ENCODE assay signal across 36 cellular contexts in genomic region chr7:106397994-106398393, GRCh38.
"Had no signal": no experiment of that assay in that cellular context is flagged by ENCODE, and none has a peak within 500 bp of the region (broad histone marks: within the 10 kb centered on the region; RNA-seq: fewer than 3 reads in every experiment).

No MANE protein-coding gene starts in this region.

- H3K4me3 Mint-ChIP-seq: activated B cell treated with CpG ODN at 0.5 μM for 24 hours; activated CD4-positive, alpha-beta memory T cell treated with anti-CD3 and anti-CD28 coated beads for 36 hours; activated CD4-positive, alpha-beta T cell treated with anti-CD3 and anti-CD28 coated beads, Interleukin-2, amount 10 ng/mL, durations not matched to agents 24 days and 14 days; activated CD8-positive, alpha-beta T cell treated with anti-CD3 and anti-CD28 coated beads for 36 hours; activated naive CD4-positive, alpha-beta T cell treated with anti-CD3 and anti-CD28 coated beads for 36 hours; activated naive CD8-positive, alpha-beta T cell treated with anti-CD3 and anti-CD28 coated beads for 36 hours; activated T-cell treated with anti-CD3 and anti-CD28 coated beads, Interleukin-2, amount 50 U/mL, for 4 hours; activated T-cell treated with anti-CD3 and anti-CD28 coated beads, Interleukin-2, amount 50 U/mL, for 72 hours; activated T-helper 1 cell treated with anti-CD3 and anti-CD28 coated beads, Interleukin-12 subunit alpha, Interleukin-12 subunit beta, Interleukin-2, Interleukin-4 antibody, amounts not matched to agents 30 ng/mL and 10 ng/mL and 1 ng/mL, durations not matched to agents 14 hours and 24 hours and 36 hours; activated T-helper 17 cell treated with anti-CD3 and anti-CD28 coated beads, Interleukin-2, amount 50 U/mL, for 72 hours; T-helper 1 cell treated with Interleukin-12 subunit alpha and Interleukin-12 subunit beta and Interleukin-4 antibody, amounts not matched to agents 30 μg/mL and 1 μg/mL, for 36 hours; T-helper 2 cell treated with Interferon-gamma antibody and Interleukin-4, amounts not matched to agents 5 μg/mL and 100 μg/mL, for 36 hours had no signal

- H3K4me3 ChIP-seq: adrenal gland, body of pancreas, breast epithelium had no signal

- FAIRE-seq: astrocyte, TTC549 had no signal

- H3K4me1 ChIP-seq: adrenal gland, body of pancreas, breast epithelium had no signal

- H3K27ac Mint-ChIP-seq: activated B cell treated with CpG ODN at 0.5 μM for 24 hours; activated CD4-positive, alpha-beta memory T cell treated with anti-CD3 and anti-CD28 coated beads for 36 hours; activated CD4-positive, alpha-beta T cell treated with anti-CD3 and anti-CD28 coated beads, Interleukin-2, amount 10 ng/mL, durations not matched to agents 24 days and 14 days; activated CD8-positive, alpha-beta T cell treated with anti-CD3 and anti-CD28 coated beads for 36 hours; activated naive CD4-positive, alpha-beta T cell treated with anti-CD3 and anti-CD28 coated beads for 36 hours; activated naive CD8-positive, alpha-beta T cell treated with anti-CD3 and anti-CD28 coated beads for 36 hours; activated T-cell treated with anti-CD3 and anti-CD28 coated beads, Interleukin-2, amount 50 U/mL, for 72 hours; activated T-helper 1 cell treated with anti-CD3 and anti-CD28 coated beads, Interleukin-12 subunit alpha, Interleukin-12 subunit beta, Interleukin-2, Interleukin-4 antibody, amounts not matched to agents 30 ng/mL and 10 ng/mL and 1 ng/mL, durations not matched to agents 14 hours and 24 hours and 36 hours; activated T-helper 17 cell treated with anti-CD3 and anti-CD28 coated beads, Interleukin-2, amount 50 U/mL, for 72 hours; T-helper 1 cell treated with Interleukin-12 subunit alpha and Interleukin-12 subunit beta and Interleukin-4 antibody, amounts not matched to agents 30 μg/mL and 1 μg/mL, for 36 hours; T-helper 2 cell treated with Interferon-gamma antibody and Interleukin-4, amounts not matched to agents 5 μg/mL and 100 μg/mL, for 36 hours had no signal

- H3K27ac ChIP-seq: adrenal gland, body of pancreas, brain microvascular endothelial cell, breast epithelium, VCaP had no signal

- ATAC-seq: activated CD8-positive, alpha-beta T cell treated with anti-CD3 and anti-CD28 coated beads for 36 hours; activated T-cell treated with anti-CD3 and anti-CD28 coated beads, Interleukin-2, amount 50 U/mL, for 4 hours; activated T-cell treated with anti-CD3 and anti-CD28 coated beads, Interleukin-2, amount 50 U/mL, for 72 hours; activated T-helper 17 cell treated with anti-CD3 and anti-CD28 coated beads, Interleukin-2, amount 50 U/mL, for 72 hours; body of pancreas had no signal

- H3K9me3 Mint-ChIP-seq: activated B cell treated with CpG ODN at 0.5 μM for 24 hours; activated CD4-positive, alpha-beta memory T cell treated with anti-CD3 and anti-CD28 coated beads for 36 hours; activated T-cell treated with anti-CD3 and anti-CD28 coated beads, Interleukin-2, amount 50 U/mL, for 4 hours; activated T-helper 17 cell treated with anti-CD3 and anti-CD28 coated beads, Interleukin-2, amount 50 U/mL, for 72 hours; T-helper 2 cell treated with Interferon-gamma antibody and Interleukin-4, amounts not matched to agents 5 μg/mL and 100 μg/mL, for 36 hours had no signal

- H3K9me3 ChIP-seq: adrenal gland, body of pancreas, breast epithelium had no signal

- H3K36me3 ChIP-seq: adrenal gland, brain microvascular endothelial cell, breast epithelium had no signal

- H3K4me1 Mint-ChIP-seq: activated B cell treated with CpG ODN at 0.5 μM for 24 hours; activated CD4-positive, alpha-beta T cell treated with anti-CD3 and anti-CD28 coated beads, Interleukin-2, amount 10 ng/mL, durations not matched to agents 24 days and 14 days had no signal

- H3K36me3 Mint-ChIP-seq: activated CD4-positive, alpha-beta memory T cell treated with anti-CD3 and anti-CD28 coated beads for 36 hours had no signal

- H3K27me3 ChIP-seq: adrenal gland, body of pancreas, brain microvascular endothelial cell, breast epithelium had no signal

- DNase-seq: activated B cell treated with CpG ODN at 0.5 μM for 24 hours; activated CD4-positive, alpha-beta memory T cell treated with anti-CD3 and anti-CD28 coated beads for 36 hours; activated CD4-positive, alpha-beta T cell treated with anti-CD3 and anti-CD28 coated beads for 4 hours; activated CD4-positive, alpha-beta T cell treated with anti-CD3 and anti-CD28 coated beads, Interleukin-2, amount 10 ng/mL, durations not matched to agents 24 days and 14 days; activated CD4-positive, alpha-beta T cell treated with anti-CD3 and anti-CD28 coated beads, Interleukin-2, amount 50 U/mL, for 1 hour; activated CD4-positive, alpha-beta T cell treated with anti-CD3 and anti-CD28 coated beads, Interleukin-2, amount 50 U/mL, for 4 hours; activated CD4-positive, CD25-positive, alpha-beta regulatory T cell treated with anti-CD3 and anti-CD28 coated beads, Interleukin-2, amount 50 U/mL, for 72 hours; activated CD8-positive, alpha-beta memory T cell treated with anti-CD3 and anti-CD28 coated beads, Interleukin-2, amount 50 U/mL, for 4 hours; activated CD8-positive, alpha-beta T cell treated with anti-CD3 and anti-CD28 coated beads for 36 hours; activated effector memory CD4-positive, alpha-beta T cell treated with anti-CD3 and anti-CD28 coated beads, Interleukin-2, amount 50 U/mL, for 16 hours; activated gamma-delta T cell treated with Interleukin-2 at 50 U/mL for 16 hours; activated naive CD4-positive, alpha-beta T cell; activated naive CD4-positive, alpha-beta T cell treated with anti-CD3 and anti-CD28 coated beads for 36 hours; activated naive CD4-positive, alpha-beta T cell treated with anti-CD3 and anti-CD28 coated beads, Interleukin-2, amount 50 U/mL, for 16 hours; activated naive CD8-positive, alpha-beta T cell treated with anti-CD3 and anti-CD28 coated beads for 36 hours; activated T-cell treated with anti-CD3 and anti-CD28 coated beads for 4 hours; activated T-cell treated with anti-CD3 and anti-CD28 coated beads, Interleukin-2, amount 50 U/mL, for 1 hour; activated T-cell treated with anti-CD3 and anti-CD28 coated beads, Interleukin-2, amount 50 U/mL, for 4 hours; activated T-cell treated with anti-CD3 and anti-CD28 coated beads, Interleukin-2, amount 50 U/mL, for 72 hours; adrenal gland; amniotic stem cell; aorta; body of pancreas; brain microvascular endothelial cell; central memory CD4-positive, alpha-beta T cell; T-helper 1 cell; T-helper 2 cell; T-helper 9 cell had no signal
